Comparison of ENCODE assay signal across 23 cellular contexts in genomic region chr1:60037061-60037460, GRCh38. TPM values are rescaled to one million over a fixed set of nuclear protein-coding genes. Genes with fewer than 3 reads are reported as not detected.
"Had no signal": no experiment of that assay in that cellular context is flagged by ENCODE, and none has a peak within 500 bp of the region (broad histone marks: within the 10 kb centered on the region; RNA-seq: fewer than 3 reads in every experiment).

No MANE protein-coding gene starts in this region.

- H3K27ac Mint-ChIP-seq: naive B cell; nephron; progenitor cell of endocrine pancreas; stimulated activated memory B cell treated with anti-CD40 and anti-IgM and Interleukin-4, amounts not matched to agents 10 μg/mL and 1 μg/mL and 100 μg/mL, for 72 hours; stimulated activated naive CD8-positive, alpha-beta T cell treated with anti-CD3 and anti-CD28 coated beads, Interleukin-15, Interleukin-2, amounts not matched to agents 100 ng/mL and 50 ng/mL, for 24 hours had no signal

- H3K9me3 Mint-ChIP-seq: nephron; stimulated activated memory B cell treated with anti-CD40 and anti-IgM and Interleukin-4, amounts not matched to agents 10 μg/mL and 1 μg/mL and 100 μg/mL, for 72 hours; stimulated activated naive CD8-positive, alpha-beta T cell treated with anti-CD3 and anti-CD28 coated beads, Interleukin-15, Interleukin-2, amounts not matched to agents 100 ng/mL and 50 ng/mL, for 24 hours had no signal

- H3K4me3 ChIP-seq: esophagus muscularis mucosa, gastrocnemius medialis, left ventricle myocardium inferior, pancreas, testis, tibial nerve, upper lobe of right lung, vagina had no signal

- H3K9me3 ChIP-seq: esophagus muscularis mucosa, gastrocnemius medialis, left ventricle myocardium inferior, pancreas, testis, tibial nerve, upper lobe of right lung, vagina had no signal

- H3K36me3 Mint-ChIP-seq: naive B cell; stimulated activated memory B cell treated with anti-CD40 and anti-IgM and Interleukin-4, amounts not matched to agents 10 μg/mL and 1 μg/mL and 100 μg/mL, for 72 hours had no signal

- H3K27me3 ChIP-seq: esophagus muscularis mucosa, gastrocnemius medialis, pancreas, testis, tibial nerve, upper lobe of right lung, vagina had no signal

- H3K4me1 ChIP-seq: esophagus muscularis mucosa, gastrocnemius medialis, left ventricle myocardium inferior, pancreas, testis, tibial nerve, upper lobe of right lung, vagina had no signal

- H3K4me3 Mint-ChIP-seq: naive B cell; nephron; stimulated activated memory B cell treated with anti-CD40 and anti-IgM and Interleukin-4, amounts not matched to agents 10 μg/mL and 1 μg/mL and 100 μg/mL, for 72 hours; stimulated activated naive CD8-positive, alpha-beta T cell treated with anti-CD3 and anti-CD28 coated beads, Interleukin-15, Interleukin-2, amounts not matched to agents 100 ng/mL and 50 ng/mL, for 24 hours had no signal

- H3K36me3 ChIP-seq: esophagus muscularis mucosa, gastrocnemius medialis, left ventricle myocardium inferior, pancreas, tibial nerve, upper lobe of right lung, vagina had no signal

- DNase-seq: effector memory CD4-positive, alpha-beta T cell; gastrocnemius medialis; kidney; left cardiac atrium; left ventricle myocardium inferior; mesendoderm; naive B cell; occipital lobe; pancreas; right cardiac atrium; stimulated activated CD4-positive, alpha-beta T cell treated with anti-CD3 and anti-CD28 coated beads, Interleukin-15, amount 100 ng/mL, for 24 hours; stimulated activated CD4-positive, alpha-beta T cell treated with anti-CD3 and anti-CD28 coated beads, Interleukin-1b, Interleukin-23, amount 100 ng/mL, for 48 hours; stimulated activated CD4-positive, alpha-beta T cell treated with anti-CD3 and anti-CD28 coated beads, Interleukin-4, amount 100 ng/mL, for 24 hours; testis; upper lobe of right lung had no signal

- ATAC-seq: gastrocnemius medialis; pancreas; stimulated activated memory B cell treated with anti-CD40 and anti-IgM and Interleukin-4, amounts not matched to agents 10 μg/mL and 1 μg/mL and 100 μg/mL, for 72 hours; upper lobe of right lung had no signal

- H3K27ac ChIP-seq: esophagus muscularis mucosa, gastrocnemius medialis, left ventricle myocardium inferior, pancreas, testis, tibial nerve, upper lobe of right lung, vagina had no signal

- H3K4me1 Mint-ChIP-seq: naive B cell; stimulated activated memory B cell treated with anti-CD40 and anti-IgM and Interleukin-4, amounts not matched to agents 10 μg/mL and 1 μg/mL and 100 μg/mL, for 72 hours had no signal

- H3K27me3 Mint-ChIP-seq: progenitor cell of endocrine pancreas; stimulated activated memory B cell treated with anti-CD40 and anti-IgM and Interleukin-4, amounts not matched to agents 10 μg/mL and 1 μg/mL and 100 μg/mL, for 72 hours; stimulated activated naive CD8-positive, alpha-beta T cell treated with anti-CD3 and anti-CD28 coated beads, Interleukin-15, Interleukin-2, amounts not matched to agents 100 ng/mL and 50 ng/mL, for 24 hours had no signal

RNA-seq across cellular contexts. Expression of gene C1orf87, which starts 36.5 kb away (rescaled TPM):
- total RNA-seq: esophagus muscularis mucosa, gastrocnemius medialis, left cardiac atrium, left ventricle myocardium inferior, lung microvascular endothelial cell, pancreas, progenitor cell of endocrine pancreas, right cardiac atrium, tibial nerve, vagina had no signal
- polyA plus RNA-seq: right cardiac atrium had no signal
